In the genomic region with DNA sequence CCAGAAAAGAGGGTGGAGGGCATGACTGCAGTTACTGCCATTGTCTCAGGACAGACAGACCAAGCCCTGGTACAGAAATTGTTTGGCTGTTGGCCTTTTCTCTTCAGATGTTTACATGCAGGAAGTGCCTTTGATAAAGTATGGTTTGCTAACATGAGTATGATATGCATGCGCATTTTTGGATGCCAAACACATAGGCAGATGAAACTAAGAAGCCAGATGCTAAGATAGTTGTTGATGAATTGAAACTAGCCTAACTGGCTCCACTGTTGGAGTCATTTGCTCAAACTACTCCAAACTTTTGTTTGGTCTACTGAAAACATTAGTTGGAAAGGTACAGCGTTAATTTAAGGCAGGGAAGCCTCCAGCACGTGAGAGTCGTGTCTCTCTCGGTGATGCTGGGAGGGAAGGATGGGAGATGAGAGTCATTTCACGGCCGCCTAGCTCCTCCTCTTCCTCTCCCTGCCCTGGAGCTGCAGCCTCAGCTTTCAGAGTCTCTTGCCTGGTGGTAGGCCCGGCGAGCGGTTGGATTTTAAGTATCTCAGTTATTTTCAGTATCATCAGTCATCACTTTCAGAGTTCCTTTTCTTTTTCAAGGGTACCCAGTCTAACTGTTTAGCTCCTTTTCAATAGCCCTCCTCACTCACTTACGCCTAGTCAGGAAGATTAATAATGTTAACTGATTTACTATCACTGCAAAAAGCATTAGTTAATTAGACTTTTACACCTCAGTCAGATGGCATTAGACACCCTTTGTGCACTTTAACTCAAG, we compare ENCODE assay signal across 8 cellular contexts. TPM values are rescaled to one million over a fixed set of nuclear protein-coding genes. Genes with fewer than 3 reads are reported as not detected.
A peak's percentile ranks its signal among the peaks of the same experiment; 100 is the strongest.
DNase-seq lines count a peak whose midpoint lies in the region; ATAC-seq, FAIRE-seq and TF ChIP-seq lines count a peak whose summit lies in the region.

No MANE protein-coding gene starts in this region.

- H3K36me3 Mint-ChIP-seq in naive thymus-derived CD8-positive, alpha-beta T cell = peaks cover 0 to 5% (median 0%) of the 10 kb centered on the region in 3 donors

- H3K27ac Mint-ChIP-seq in naive thymus-derived CD8-positive, alpha-beta T cell = peak overlapping the region; percentile 93 to 99 (median 97)

- H3K14ac ChIP-seq in H1 (ENCODE audit: insufficient read length) = no peak overlapping the region

- peaks cover 0 to 5% of the 10 kb centered on the region in 2 experiments for H4K20me1 ChIP-seq in H1 (replicated peaks in 1 of 2; ENCODE audit: control insufficient read depth in 1 of 2, insufficient read depth in 2 of 2, low read length in 2 of 2)

- no peak for TF ChIP-seq POLR2A in H1 (IDR thresholded peaks at IDR 0.05; ENCODE audit: control extremely low read depth in 1 of 2, low read depth in 2 of 2, low read length in 2 of 2)

- no peak overlapping the region; the same call in 1 of the 2 replicates for H2AK5ac ChIP-seq in H1 (ENCODE audit: low read depth, low read length)

- no peak for TF ChIP-seq RAD21 in H1 (IDR thresholded peaks at IDR 0.05 in 1 of 2, conservative IDR thresholded peaks at IDR 0.05 in 1 of 2; ENCODE audit: low read depth in 2 of 2, low read length in 2 of 2)

- ATAC-seq in GM21786 (IDR thresholded peaks at IDR 0.05; ENCODE audit: unreplicated experiment) = peak; percentile 32
- peak; percentile 51 to 61 for ATAC-seq in naive thymus-derived CD8-positive, alpha-beta T cell

- H3K23me2 ChIP-seq in H1 (ENCODE audit: low read depth, low read length) = peaks cover 2% of the 10 kb centered on the region; the same call in 1 of the 2 replicates

- H3K9ac ChIP-seq in ES-I3 (ENCODE audit: low read depth, low read length) (peak overlapping the region; percentile 2; the same call in 1 of the 2 replicates), H1 (replicated peaks in 1 of 4; ENCODE audit: extremely low read depth in 1 of 4, low read depth in 3 of 4, low read length in 3 of 4) (no peak overlapping the region)

- peak overlapping the region; percentile 21 to 25; a peak in 1 of 4 replicates for H3K4me2 ChIP-seq in H1 (ENCODE audit: insufficient read depth in 1 of 2, low read depth in 2 of 2, low read length in 2 of 2)

- TF ChIP-seq EP300 in H1 (IDR thresholded peaks at IDR 0.05; ENCODE audit: borderline replicate concordance in 1 of 2, low read depth in 2 of 2, low read length in 2 of 2) = no peak

- no peak overlapping the region for H3K18ac ChIP-seq in H1 (ENCODE audit: extremely low read depth, low read length)

- peaks cover 9% of the 10 kb centered on the region; the same call in 1 of the 2 replicates for H3K79me1 ChIP-seq in H1 (ENCODE audit: low read depth, low read length)

- no peak overlapping the region for H3K23ac ChIP-seq in H1 (ENCODE audit: insufficient read length)

- peaks cover 27 to 81% (median 61%) of the 10 kb centered on the region in 4 donors for H3K4me1 Mint-ChIP-seq in naive thymus-derived CD8-positive, alpha-beta T cell

- no peak overlapping the region for H2BK120ac ChIP-seq in H1 (replicated peaks; ENCODE audit: low read depth, low read length)

- no peak overlapping the region for H2BK20ac ChIP-seq in H1 (ENCODE audit: low read length)

- peak overlapping the region; percentile 7; the same call in 1 of the 2 replicates for H2BK12ac ChIP-seq in H1 (ENCODE audit: low read depth, low read length)

- no peak overlapping the region for H2AFZ ChIP-seq in H1 (ENCODE audit: low read length)

- H4K8ac ChIP-seq in H1 (ENCODE audit: extremely low read depth, insufficient read depth, low read length) = no peak overlapping the region

- CTCF ChIA-PET in H1 (lab: Charles Lee; ENCODE audit: partially characterized antibody) = interaction anchor here (1.2 to 1.5 kb wide), 3 partner anchors 13 to 443 kb away, joined by 3 to 4 read pairs (median 3); no protein-coding TSS in a partner anchor

- H2BK5ac ChIP-seq in H1 (ENCODE audit: low read depth, low read length) = no peak overlapping the region

- H3K9me3 Mint-ChIP-seq in naive thymus-derived CD8-positive, alpha-beta T cell = no peaks in the 10 kb centered on the region

- POLR2A ChIA-PET in H1 (lab: Charles Lee; ENCODE audit: partially characterized antibody) = interaction anchor here (0.7 to 3.7 kb wide), 10 partner anchors 9 to 349 kb away, joined by 3 to 14 read pairs (median 3); a partner anchor contains a TSS
- POLR2A ChIA-PET in naive thymus-derived CD8-positive, alpha-beta T cell (lab: Charles Lee) = interaction anchor here (0.7 to 2.2 kb wide), 13 partner anchors 9 to 95 kb away, joined by 3 to 13 read pairs (median 5); a partner anchor contains a TSS

- WGBS in H1 (ENCODE audit: extremely low coverage in 1 of 2, insufficient coverage in 1 of 2, insufficient read length in 1 of 2, insufficient replicate concordance in 2 of 2, low coverage in 1 of 2, low lambda C conversion rate in 2 of 2, missing lambda C conversion rate in 1 of 2), 2 experiments = 33% methylated on average over 11 of the region's 11 CpGs; no CpG with 5 or more reads in 1 of the 2 experiments
- WGBS in thymus = 15% methylated on average over 11 of the region's 11 CpGs

- H4K91ac ChIP-seq in H1 (replicated peaks; ENCODE audit: insufficient read length, low read length) = no peak overlapping the region

- peaks cover 0 to 63% of the 10 kb centered on the region in 2 experiments; a peak in 3 of 4 replicates for H3K79me2 ChIP-seq in H1 (ENCODE audit: control insufficient read depth in 1 of 2, insufficient read depth in 2 of 2, low read length in 2 of 2)

- H3K4me3 ChIP-seq in H1 (ENCODE audit: extremely low read depth in 1 of 4, insufficient read depth in 2 of 4, low read depth in 3 of 4, low read length in 4 of 4) (0 out of 8 replicates have a peak overlapping the region, but pooled peaks of 1 of the 4 experiments have one; percentile 4), thymus (ENCODE audit: low read length) (peak overlapping the region; percentile 8)

- H3K9me3 ChIP-seq in ES-I3 (ENCODE audit: control insufficient read depth, insufficient read depth, low read length) (no peaks in the 10 kb centered on the region), H1 (ENCODE audit: insufficient read depth in 2 of 2, low read depth in 1 of 2, low read length in 1 of 2) (no peaks in the 10 kb centered on the region), thymus (ENCODE audit: control insufficient read depth) (no peaks in the 10 kb centered on the region)

- H3K4me1 ChIP-seq in ES-I3 (ENCODE audit: insufficient read depth, low read length) (peaks cover 19% of the 10 kb centered on the region), H1 (replicated peaks in 1 of 4; ENCODE audit: control insufficient read depth in 3 of 4, insufficient read depth in 4 of 4, low read length in 3 of 4) (peaks cover 9 to 30% (median 13%) of the 10 kb centered on the region in 4 experiments; a peak in 5 of 7 replicates), thymus (ENCODE audit: control insufficient read depth, insufficient read depth, low read length) (peaks cover 48% of the 10 kb centered on the region)

- no peak overlapping the region for H3K56ac ChIP-seq in H1 (replicated peaks; ENCODE audit: insufficient read length, low read depth, low read length)

- DNase-seq in M059J (ENCODE audit: low read depth) = peak; percentile 90
- DNase-seq in activated CD4-positive, alpha-beta T cell treated with anti-CD3 and anti-CD28 coated beads for 48 hours = peak; percentile 83
- DNase-seq in H1 (ENCODE audit: low read depth in 1 of 2, low spot score in 2 of 2) = peak in 1 of 2 experiments; percentile 45
- peak; percentile 26 to 74 (median 48) for DNase-seq in naive thymus-derived CD8-positive, alpha-beta T cell
- no peak for DNase-seq in OCI-M2 (lab: John Stamatoyannopoulos, UW; ENCODE audit: unreplicated experiment)

- TF ChIP-seq CTCF in H1 (IDR thresholded peaks at IDR 0.05; ENCODE audit: control extremely low read depth in 1 of 3, insufficient read depth in 1 of 3, low read depth in 1 of 3, low read length in 3 of 3) = no peak

- peak overlapping the region; percentile 87 for H3K4ac ChIP-seq in H1 (replicated peaks; ENCODE audit: insufficient read length, low read depth, low read length)

- H4K5ac ChIP-seq in H1 (ENCODE audit: insufficient read length, low read depth, low read length) = no peak overlapping the region

- H3K27ac ChIP-seq in H1 (ENCODE audit: low read depth, low read length) = no peak overlapping the region
- H3K27ac ChIP-seq in thymus (ENCODE audit: low read depth) = peak overlapping the region; percentile 90

- no peaks in the 10 kb centered on the region for H3K36me3 ChIP-seq in ES-I3 (ENCODE audit: insufficient read depth, low read length)
- no peaks in the 10 kb centered on the region for H3K36me3 ChIP-seq in H1 (ENCODE audit: control insufficient read depth in 2 of 4, insufficient read depth in 4 of 4, low read length in 3 of 4)
- H3K36me3 ChIP-seq in thymus (ENCODE audit: control insufficient read depth, insufficient read depth) = peaks cover 5% of the 10 kb centered on the region

- H2BK15ac ChIP-seq in H1 (ENCODE audit: low read length) = no peak overlapping the region

- peak overlapping the region; percentile 74 to 85 (median 84) for H3K4me3 Mint-ChIP-seq in naive thymus-derived CD8-positive, alpha-beta T cell

- H3K27me3 ChIP-seq in H1 (replicated peaks in 1 of 4; ENCODE audit: control insufficient read depth in 3 of 4, extremely low read depth in 1 of 4, insufficient read depth in 3 of 4, low read length in 3 of 4) (no peaks in the 10 kb centered on the region), thymus (ENCODE audit: control insufficient read depth, insufficient read depth) (no peaks in the 10 kb centered on the region)

- no peaks in the 10 kb centered on the region for H3K27me3 Mint-ChIP-seq in naive thymus-derived CD8-positive, alpha-beta T cell

- no peak for FAIRE-seq in H1 (lab: Jason Lieb, UNC)

TF ChIP-seq in H1, 55 proteins besides CTCF, POLR2A, EP300 and RAD21 (continues in another document):
- no peak for TF ChIP-seq CBX5 (IDR thresholded peaks at IDR 0.05; ENCODE audit: low read depth, low read length)
- no peak for TF ChIP-seq SP2 (IDR thresholded peaks at IDR 0.05; ENCODE audit: low read length)
- TF ChIP-seq, protein P1, sequence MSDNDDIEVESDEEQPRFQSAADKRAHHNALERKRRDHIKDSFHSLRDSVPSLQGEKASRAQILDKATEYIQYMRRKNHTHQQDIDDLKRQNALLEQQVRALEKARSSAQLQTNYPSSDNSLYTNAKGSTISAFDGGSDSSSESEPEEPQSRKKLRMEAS (IDR thresholded peaks at IDR 0.05) = peak; percentile 24; the same call in 1 of the 2 replicates

RNA-seq across cellular contexts. Expression of a gene that starts 29.8 kb away (rescaled TPM):
- total RNA-seq in M059J (2014; rRNA removed; shearing (Covaris generic)) = 8.5 and 16.2 TPM in 2 replicates
- 30.9 and 34.7 TPM in 2 replicates for total RNA-seq in H1 (2021; fragmentation: NEBNext Ultra II Directional; extraction: Animal tissue kit (Norgen Biotek cat#: 25700))
- 3.9 and 5.6 TPM in 2 replicates for polyA plus RNA-seq in H1 (2011; rRNA removed)
- polyA plus RNA-seq in H1 (2011; cell fraction: cytosol; rRNA removed) = 3.5 TPM
- 13.6 TPM for polyA plus RNA-seq in H1 (2011; cell fraction: nucleus; rRNA removed)
- polyA plus RNA-seq in H1 (2012, experiment 1 of 2) = 11.3 to 15.9 TPM (median 12.9 TPM) in 4 replicates
- 5.0 TPM for polyA plus RNA-seq in H1 (2012, experiment 2 of 2)
- 10.9 TPM for polyA plus RNA-seq in H1 (2013, experiment 1 of 2)
- 10.1 TPM for polyA plus RNA-seq in H1 (2013, experiment 2 of 2)
- polyA minus RNA-seq in H1 (2011; rRNA and poly(A)+ RNA removed) = 19.3 and 22.7 TPM in 2 replicates
- polyA minus RNA-seq in H1 (2011; cell fraction: cytosol; rRNA and poly(A)+ RNA removed) = 17.1 TPM
- 21.1 TPM for polyA minus RNA-seq in H1 (2011; cell fraction: nucleus; rRNA and poly(A)+ RNA removed)
- 10 to 100 TPM; 47.1 to 53.0 TPM for total RNA-seq in naive thymus-derived CD8-positive, alpha-beta T cell
- polyA plus RNA-seq in naive thymus-derived CD8-positive, alpha-beta T cell = 1 to 10 TPM; 2.5 to 5.8 (median 5.0) TPM
- 9.2 TPM for polyA plus RNA-seq in thymus
